ENCODE assay signal across 8 cellular contexts in the genomic region with DNA sequence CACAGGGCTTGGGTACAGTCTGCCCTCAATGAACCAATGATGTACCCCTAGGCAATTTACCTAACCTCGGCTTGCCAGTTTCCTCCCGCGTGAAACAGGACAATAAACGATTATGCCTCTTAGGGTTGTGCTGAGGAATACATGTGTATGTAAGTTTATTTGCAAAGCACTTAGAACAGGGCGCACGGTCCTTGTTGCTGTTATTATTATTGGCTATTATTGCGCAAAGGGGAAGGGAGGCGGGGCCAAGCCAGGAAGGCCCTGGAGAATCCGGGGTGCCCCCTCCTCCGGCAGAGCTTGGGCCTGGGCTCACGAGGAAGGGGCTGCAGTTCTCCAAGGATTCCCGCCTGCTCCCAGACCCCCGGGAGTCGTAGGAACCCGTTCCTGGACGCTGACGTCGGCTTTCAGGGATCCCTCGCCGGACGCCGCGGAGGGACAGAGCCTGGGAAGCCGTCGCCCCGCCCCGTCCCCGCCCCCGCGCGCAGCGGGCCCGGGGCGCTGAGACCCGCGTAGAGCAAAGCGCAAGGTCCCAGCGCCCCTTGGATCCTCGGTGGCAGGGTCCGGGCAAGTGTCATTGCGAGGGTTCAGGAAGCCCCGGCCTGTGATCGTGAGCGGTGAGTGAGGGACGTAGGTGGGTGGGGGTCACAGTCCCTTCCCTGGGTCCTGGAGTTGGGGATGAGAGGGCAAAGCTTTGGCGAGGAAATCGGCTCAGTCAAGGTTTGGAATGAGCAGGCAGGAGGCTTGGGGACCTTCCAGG. TPM values are rescaled to one million over a fixed set of nuclear protein-coding genes. Genes with fewer than 3 reads are reported as not detected.
DNase-seq lines count a peak whose midpoint lies in the region; ATAC-seq and TF ChIP-seq lines count a peak whose summit lies in the region.

A gene (plus strand): TSS at position 293 of the 757 bp plus-strand sequence. CDS start 1,777 bp downstream, outside the sequence.

- H3K14ac ChIP-seq in mesenchymal stem cell (ENCODE audit: low read length in 2 of 2) = peak within 1 kb of the TSS in 1 of 2 experiments; percentile 4

- H3K27ac ChIP-seq in RWPE1 (peak within 1 kb of the TSS; percentile 58), mesenchymal stem cell (ENCODE audit: low read length, poor library complexity, severe bottlenecking) (no peak within 1 kb of the TSS), upper lobe of left lung (peak within 1 kb of the TSS; percentile 76 to 92 (median 84))

- H3K4ac ChIP-seq in mesenchymal stem cell (ENCODE audit: low read depth in 1 of 2, low read length in 2 of 2) = peak within 1 kb of the TSS; percentile 60 to 87

- ATAC-seq in upper lobe of left lung (ENCODE audit: low FRiP score in 2 of 2) (peak; percentile 61 to 79), HG02588 (IDR thresholded peaks at IDR 0.05; ENCODE audit: unreplicated experiment) (no peak), HG03354 (IDR thresholded peaks at IDR 0.05; ENCODE audit: poor library complexity, severe bottlenecking, unreplicated experiment) (no peak), GM21619 (IDR thresholded peaks at IDR 0.05; ENCODE audit: unreplicated experiment) (no peak)

- no peak within 1 kb of the TSS for H2BK120ac ChIP-seq in mesenchymal stem cell (ENCODE audit: low read depth, low read length)

- DNase-seq in DMS79 treated with DMSO at 0.1 percent for 48 hours (lab: John Stamatoyannopoulos, UW) (peak; percentile 43), RWPE1 (ENCODE audit: low spot score) (no peak), ecto neural progenitor cell (ENCODE audit: low spot score) (peak; percentile 73), mesenchymal stem cell (peak; percentile 64), upper lobe of left lung (peak; percentile 63 to 91)

- H2AFZ ChIP-seq in mesenchymal stem cell (ENCODE audit: low read depth, low read length) = peak within 1 kb of the TSS; percentile 91

- H3K23ac ChIP-seq in mesenchymal stem cell (ENCODE audit: low read length in 2 of 2) = no peak within 1 kb of the TSS

- POLR2A ChIA-PET in RWPE1 (lab: Yijun Ruan, JAX; ENCODE audit: low non-redundant PET) = no interaction called here

- CTCF ChIA-PET in RWPE1 (lab: Yijun Ruan, JAX) = interaction anchor here (0.6 to 1.0 kb wide), 2 partner anchors 12 to 18 kb away, joined by 3 read pairs; no protein-coding TSS in a partner anchor

- peak within 1 kb of the TSS; percentile 4 for H2AK5ac ChIP-seq in mesenchymal stem cell (ENCODE audit: low read length, severe bottlenecking)

- H3K18ac ChIP-seq in mesenchymal stem cell (ENCODE audit: low read depth in 1 of 2, low read length in 2 of 2) = peak within 1 kb of the TSS; percentile 56 to 95

- H4K91ac ChIP-seq in mesenchymal stem cell (ENCODE audit: low read length) = peak within 1 kb of the TSS; percentile 65

- peak in 1 of 4 donors; percentile 51 for TF ChIP-seq POLR2A in upper lobe of left lung (IDR thresholded peaks at IDR 0.05)

- WGBS in mesenchymal stem cell = 1% methylated on average over 47 of the region's 47 CpGs
- WGBS in upper lobe of left lung, 2 donors = 8 to 9% methylated on average over 16 to 22 of the region's 47 CpGs

- H3K4me2 ChIP-seq in mesenchymal stem cell (ENCODE audit: low read length, poor library complexity, severe bottlenecking) = peak within 1 kb of the TSS; percentile 99

- H3K4me1 ChIP-seq in mesenchymal stem cell (ENCODE audit: control insufficient read depth, insufficient read depth, low read depth, low read length) (peaks cover 30% of the 10 kb centered on the region), upper lobe of left lung (peaks cover 22 to 36% (median 27%) of the 10 kb centered on the region in 4 donors)

- H3K4me3 ChIP-seq in mesenchymal stem cell (ENCODE audit: insufficient read depth in 1 of 2, low read depth in 1 of 2, low read length in 2 of 2) (peak within 1 kb of the TSS; percentile 63 to 78), upper lobe of left lung (peak within 1 kb of the TSS; percentile 30 to 70 (median 64))

- no peak within 1 kb of the TSS for H2BK5ac ChIP-seq in mesenchymal stem cell (ENCODE audit: low read depth, low read length, poor library complexity, severe bottlenecking)

- no peak for TF ChIP-seq EP300 in upper lobe of left lung (IDR thresholded peaks at IDR 0.05)

- no peak for TF ChIP-seq CTCF in RWPE1 (conservative IDR thresholded peaks at IDR 0.05; ENCODE audit: low read depth)
- TF ChIP-seq CTCF in upper lobe of left lung (IDR thresholded peaks at IDR 0.05) = no peak

- H3K9ac ChIP-seq in mesenchymal stem cell (ENCODE audit: low read length) = peak within 1 kb of the TSS; percentile 85

- H4K8ac ChIP-seq in mesenchymal stem cell (ENCODE audit: low read length) = peak within 1 kb of the TSS; percentile 81

- H3K79me1 ChIP-seq in mesenchymal stem cell (replicated peaks; ENCODE audit: low read length, poor library complexity, severe bottlenecking) = peaks cover 21% of the 10 kb centered on the region

- H3K9me3 ChIP-seq in mesenchymal stem cell (ENCODE audit: control insufficient read depth, low read length) (no peaks in the 10 kb centered on the region), upper lobe of left lung (no peaks in the 10 kb centered on the region)

- H2BK15ac ChIP-seq in mesenchymal stem cell (ENCODE audit: low read depth, poor library complexity, severe bottlenecking) = peak within 1 kb of the TSS; percentile 74

- H3K27me3 ChIP-seq in mesenchymal stem cell (ENCODE audit: control insufficient read depth in 1 of 2, insufficient read depth in 1 of 2, low read length in 2 of 2) (no peaks in the 10 kb centered on the region), upper lobe of left lung (no peaks in the 10 kb centered on the region)

- H3K36me3 ChIP-seq in mesenchymal stem cell (ENCODE audit: control insufficient read depth in 1 of 2, insufficient read depth in 2 of 2, low read depth in 1 of 2, low read length in 2 of 2) (no peaks in the 10 kb centered on the region), upper lobe of left lung (no peaks in the 10 kb centered on the region)

- peak within 1 kb of the TSS in 1 of 2 experiments; percentile 75 for H2BK12ac ChIP-seq in mesenchymal stem cell (ENCODE audit: low read length in 2 of 2)

RNA-seq across cellular contexts. Expression of the gene that starts here (rescaled TPM):
- 6.4 TPM for polyA plus RNA-seq in mesenchymal stem cell (2013, experiment 1 of 2)
- 6.8 TPM for polyA plus RNA-seq in mesenchymal stem cell (2013, experiment 2 of 2)
- 10 to 100 TPM; 18.7 to 65.0 (median 29.3) TPM for total RNA-seq in upper lobe of left lung

Comparison
In these comparisons a context has a peak if more than half of its experiments do, and no peak if none do; other contexts are left out.
1. ATAC-seq: peak in upper lobe of left lung (2 of 2); none in HG02588 (single experiment), HG03354 (single experiment) and GM21619 (single experiment).